In genomic region chr9:83920469-83920941, GRCh38 we compare ENCODE assay signal across 8 cellular contexts. TPM values are rescaled to one million over a fixed set of nuclear protein-coding genes. Genes with fewer than 3 reads are reported as not detected.
DNase-seq lines count a peak whose midpoint lies in the region; ATAC-seq and TF ChIP-seq lines count a peak whose summit lies in the region.

No MANE protein-coding gene starts in this region.

- H3K4me1 ChIP-seq in right atrium auricular region = peaks cover 0 to 7% of the 10 kb centered on the region in 2 donors
- H3K4me1 ChIP-seq in rectal smooth muscle tissue (ENCODE audit: control insufficient read depth, insufficient read depth, low read length) = peaks cover 7% of the 10 kb centered on the region

- peak overlapping the region; percentile 79 to 86 for H3K4me3 ChIP-seq in right atrium auricular region
- peak overlapping the region; percentile 76 for H3K4me3 ChIP-seq in rectal smooth muscle tissue (ENCODE audit: low read length)

- H3K27me3 Mint-ChIP-seq in activated naive CD8-positive, alpha-beta T cell treated with anti-CD3 and anti-CD28 coated beads, Interleukin-2, amount 50 U/mL, for 24 hours = no peaks in the 10 kb centered on the region

- no peak for TF ChIP-seq CTCF in right atrium auricular region (IDR thresholded peaks at IDR 0.05)

- H3K4me1 Mint-ChIP-seq in activated naive CD8-positive, alpha-beta T cell treated with anti-CD3 and anti-CD28 coated beads, Interleukin-2, amount 50 U/mL, for 24 hours = peaks cover 18% of the 10 kb centered on the region

- no peaks in the 10 kb centered on the region for H3K36me3 ChIP-seq in right atrium auricular region
- H3K36me3 ChIP-seq in rectal smooth muscle tissue (ENCODE audit: control insufficient read depth, insufficient read depth, low read length) = no peaks in the 10 kb centered on the region

- H3K9me3 ChIP-seq in right atrium auricular region = no peaks in the 10 kb centered on the region

- DNase-seq in stimulated activated CD4-positive, alpha-beta T cell treated with anti-CD3 and anti-CD28 coated beads, Interleukin-1b, Interleukin-23, amount 100 ng/mL, for 1 hour (ENCODE audit: low read depth in 2 of 2) = peak; percentile 7 to 8
- DNase-seq in stimulated activated CD4-positive, alpha-beta T cell treated with anti-CD3 and anti-CD28 coated beads, Interleukin-15, amount 100 ng/mL, for 24 hours = no peak
- DNase-seq in NCI-H128 (lab: John Stamatoyannopoulos, UW; ENCODE audit: unreplicated experiment) (peak; percentile 17), right atrium auricular region (ENCODE audit: low spot score) (no peak), NOMO-1 treated with dmso at 0.1 percent for 144 hours (lab: John Stamatoyannopoulos, UW; ENCODE audit: unreplicated experiment) (no peak)
- DNase-seq in activated naive CD8-positive, alpha-beta T cell treated with anti-CD3 and anti-CD28 coated beads, Interleukin-2, amount 50 U/mL, for 24 hours = no peak

- peak; percentile 33 for ATAC-seq in HG02759 (IDR thresholded peaks at IDR 0.05; ENCODE audit: unreplicated experiment)
- no peak for ATAC-seq in activated naive CD8-positive, alpha-beta T cell treated with anti-CD3 and anti-CD28 coated beads, Interleukin-2, amount 50 U/mL, for 24 hours

- H3K27ac ChIP-seq in right atrium auricular region (peak overlapping the region; percentile 94 to 97), rectal smooth muscle tissue (ENCODE audit: low read depth, low read length) (peak overlapping the region; percentile 91)

- H3K36me3 Mint-ChIP-seq in activated naive CD8-positive, alpha-beta T cell treated with anti-CD3 and anti-CD28 coated beads, Interleukin-2, amount 50 U/mL, for 24 hours (ENCODE audit: low read depth) = no peaks in the 10 kb centered on the region

- H3K9me3 Mint-ChIP-seq in activated naive CD8-positive, alpha-beta T cell treated with anti-CD3 and anti-CD28 coated beads, Interleukin-2, amount 50 U/mL, for 24 hours = no peaks in the 10 kb centered on the region

- peak overlapping the region; percentile 88 for H3K27ac Mint-ChIP-seq in activated naive CD8-positive, alpha-beta T cell treated with anti-CD3 and anti-CD28 coated beads, Interleukin-2, amount 50 U/mL, for 24 hours

- no peak overlapping the region for H3K9ac ChIP-seq in rectal smooth muscle tissue (ENCODE audit: low read length)

- H3K27me3 ChIP-seq in right atrium auricular region (no peaks in the 10 kb centered on the region), rectal smooth muscle tissue (ENCODE audit: control insufficient read depth, insufficient read depth, low read length) (no peaks in the 10 kb centered on the region)

- peak overlapping the region; percentile 84 for H3K4me3 Mint-ChIP-seq in activated naive CD8-positive, alpha-beta T cell treated with anti-CD3 and anti-CD28 coated beads, Interleukin-2, amount 50 U/mL, for 24 hours

RNA-seq across cellular contexts. Expression of gene KIF27, which starts 0.7 kb away (rescaled TPM):
- 1 to 10 TPM; 4.3 to 4.6 TPM for total RNA-seq in right atrium auricular region

RNA-seq across cellular contexts. Expression of gene HNRNPK, which starts 59.5 kb away (rescaled TPM):
- total RNA-seq in right atrium auricular region = 100 to 1,000 TPM; 273 to 345 TPM

Comparison
In these comparisons a context has a peak if more than half of its experiments do, and no peak if none do; other contexts are left out.
1. DNase-seq: peak in stimulated activated CD4-positive, alpha-beta T cell treated with anti-CD3 and anti-CD28 coated beads, Interleukin-1b, Interleukin-23, amount 100 ng/mL, for 1 hour (2 of 2) and NCI-H128 (single experiment); none in stimulated activated CD4-positive, alpha-beta T cell treated with anti-CD3 and anti-CD28 coated beads, Interleukin-15, amount 100 ng/mL, for 24 hours (single experiment), activated naive CD8-positive, alpha-beta T cell treated with anti-CD3 and anti-CD28 coated beads, Interleukin-2, amount 50 U/mL, for 24 hours (single experiment), right atrium auricular region (single experiment) and NOMO-1 treated with dmso at 0.1 percent for 144 hours (single experiment).